In genomic region chr11:13487661-13488030, GRCh38 we compare ENCODE assay signal across 8 cellular contexts. TPM values are rescaled to one million over a fixed set of nuclear protein-coding genes. Genes with fewer than 3 reads are reported as not detected.
DNase-seq lines count a peak whose midpoint lies in the region; ATAC-seq and TF ChIP-seq lines count a peak whose summit lies in the region.

No MANE protein-coding gene starts in this region.

- no peak overlapping the region for H3K4me2 ChIP-seq in PC-3 (ENCODE audit: low read length)

- H3K27me3 ChIP-seq in PC-3 (ENCODE audit: low read length): peaks cover 13% of the 10 kb centered on the region
- H3K27me3 ChIP-seq in testis: no peaks in the 10 kb centered on the region

- H2AFZ ChIP-seq in PC-3 (ENCODE audit: low read length): no peak overlapping the region

- POLR2A ChIA-PET in PC-3 (lab: Charles Lee; ENCODE audit: unreplicated experiment): no interaction called here

- no peaks in the 10 kb centered on the region for H4K20me1 ChIP-seq in PC-3 (ENCODE audit: low read length)

- H3K4me1 ChIP-seq in PC-3 (ENCODE audit: insufficient read depth, low read length) (no peaks in the 10 kb centered on the region), testis (no peaks in the 10 kb centered on the region)

- no peak for TF ChIP-seq POLR2A in testis (IDR thresholded peaks at IDR 0.05)

- no peaks in the 10 kb centered on the region for H3K79me2 ChIP-seq in PC-3 (ENCODE audit: low read length)

- H3K9me3 ChIP-seq in PC-3 (ENCODE audit: low read length) (no peaks in the 10 kb centered on the region), testis (no peaks in the 10 kb centered on the region)

- H3K36me3 ChIP-seq in PC-3 (ENCODE audit: low read depth, low read length): no peaks in the 10 kb centered on the region
- no peaks in the 10 kb centered on the region for H3K36me3 ChIP-seq in testis (ENCODE audit: low read depth, missing control alignments)

- H3K4me3 ChIP-seq in PC-3 (ENCODE audit: low read length): no peak overlapping the region
- H3K4me3 ChIP-seq in fibroblast of villous mesenchyme (ENCODE audit: low read depth, low read length): no peak overlapping the region
- H3K4me3 ChIP-seq in testis: peak overlapping the region; percentile 37 to 56

- DNase-seq in NCI-H82 (lab: John Stamatoyannopoulos, UW): peak; percentile 19
- no peak for DNase-seq in NCI-H82 treated with DMSO at 0.1 percent for 48 hours (lab: John Stamatoyannopoulos, UW; ENCODE audit: unreplicated experiment)
- peak; percentile 29 for DNase-seq in PC-3
- no peak for DNase-seq in fibroblast of villous mesenchyme (ENCODE audit: low read depth)
- no peak for DNase-seq in testis
- no peak for DNase-seq in DMS79 treated with DMSO at 0.1 percent for 48 hours (lab: John Stamatoyannopoulos, UW)

- H3K27ac ChIP-seq in PC-3 (ENCODE audit: low read length) (no peak overlapping the region), testis (no peak overlapping the region)

- intact Hi-C loops in PC-3 (cut with micrococcal nuclease): loop anchor here (5.0 kb wide), 1 partner anchor 760 kb away; no protein-coding TSS in a partner anchor
- intact Hi-C loops in testis (cut with DNase I; ENCODE audit: low total_unique reads): no loop called here

- ATAC-seq in HG02642 (IDR thresholded peaks at IDR 0.05; ENCODE audit: poor library complexity, unreplicated experiment): peak; percentile 65
- ATAC-seq in PC-3: peak; percentile 58; the same call in 1 of the 2 replicates
- ATAC-seq in HG02840 (IDR thresholded peaks at IDR 0.05; ENCODE audit: low FRiP score, unreplicated experiment): no peak

- no peak overlapping the region for H3K9ac ChIP-seq in PC-3 (ENCODE audit: low read length)

- no peaks in the 10 kb centered on the region for H3F3A ChIP-seq in PC-3 (ENCODE audit: low read length, unreplicated experiment)

- CTCF ChIA-PET in PC-3 (lab: Charles Lee): interaction anchor here (0.6 kb wide), 3 partner anchors 137 to 749 kb away, joined by 3 to 5 read pairs (median 3); no protein-coding TSS in a partner anchor

- 46 to 61% methylated on average over 5 of the region's 5 CpGs for WGBS in testis, 2 donors

- peak; percentile 50 for TF ChIP-seq CTCF in PC-3 (conservative IDR thresholded peaks at IDR 0.05; ENCODE audit: low read depth, low read length)
- peak; percentile 35 for TF ChIP-seq CTCF in fibroblast of villous mesenchyme (IDR thresholded peaks at IDR 0.05; ENCODE audit: insufficient read depth, low read depth, low read length)
- peak in 1 of 3 experiments; percentile 6 for TF ChIP-seq CTCF in testis (IDR thresholded peaks at IDR 0.05)

- no peaks in the 10 kb centered on the region for H3K9me2 ChIP-seq in PC-3 (replicated peaks; ENCODE audit: low read length)

- no TSS peak for BruUV-seq in PC-3 (replicated peaks; lab: Mats Ljungman, UMichigan)

RNA-seq across cellular contexts. Expression of gene PTH, which starts 8.2 kb away (rescaled TPM):
- total RNA-seq in PC-3 (2014; rRNA removed) (not detected in 2 replicates), fibroblast of villous mesenchyme (not detected in 2 replicates), testis (not detected)
- polyA plus RNA-seq in testis (ENCODE audit: insufficient read depth, low read depth, low replicate concordance): not detected

RNA-seq across cellular contexts. Expression of gene BTBD10, which starts 24.6 kb away (rescaled TPM):
- total RNA-seq in PC-3 (2014; rRNA removed) (30.2 and 32.5 TPM in 2 replicates), fibroblast of villous mesenchyme (44.5 and 62.6 TPM in 2 replicates), testis (10 to 100 TPM; 47.0 to 69.4 TPM)
- polyA plus RNA-seq in testis (ENCODE audit: insufficient read depth, low read depth, low replicate concordance): 81.7 TPM

Comparison
In these comparisons a context has a peak if more than half of its experiments do, and no peak if none do; other contexts are left out.
1. DNase-seq: peak in NCI-H82 (single experiment) and PC-3 (single experiment); none in NCI-H82 treated with DMSO at 0.1 percent for 48 hours (single experiment), fibroblast of villous mesenchyme (single experiment), testis (single experiment) and DMS79 treated with DMSO at 0.1 percent for 48 hours (single experiment).
2. H3K4me3 ChIP-seq: peak in testis (2 of 2); none in PC-3 (single experiment) and fibroblast of villous mesenchyme (single experiment).